1 cellular context compared by ENCODE assay signal in genomic region chr14:51597511-51597920, GRCh38.
TF ChIP-seq lines count a peak whose summit lies in the region.

No MANE protein-coding gene starts in this region.

TF ChIP-seq in IMR-90, 13 proteins besides CTCF, POLR2A, EP300 and RAD21 (continued from another document):
- no peak; the same call in 1 of the 2 replicates for TF ChIP-seq BHLHE40 (IDR thresholded peaks at IDR 0.05; ENCODE audit: low read depth, low read length)
- TF ChIP-seq MAFK (IDR thresholded peaks at IDR 0.05; ENCODE audit: low read depth, low read length) = no peak; the same call in 1 of the 2 replicates
- TF ChIP-seq CEBPB (IDR thresholded peaks at IDR 0.05; ENCODE audit: low read depth, low read length) = no peak
- no peak for TF ChIP-seq MAZ (IDR thresholded peaks at IDR 0.05; ENCODE audit: borderline replicate concordance, low read depth, low read length)
- TF ChIP-seq CHD1 (IDR thresholded peaks at IDR 0.05; ENCODE audit: low read depth, low read length) = no peak
- TF ChIP-seq RCOR1 (IDR thresholded peaks at IDR 0.05; ENCODE audit: insufficient replicate concordance, low read length) = peak; percentile 63
- TF ChIP-seq NFE2L2 (IDR thresholded peaks at IDR 0.05; ENCODE audit: low read depth, low read length) = peak; percentile 60
